ENCODE assay signal across 14 cellular contexts in the genomic region with DNA sequence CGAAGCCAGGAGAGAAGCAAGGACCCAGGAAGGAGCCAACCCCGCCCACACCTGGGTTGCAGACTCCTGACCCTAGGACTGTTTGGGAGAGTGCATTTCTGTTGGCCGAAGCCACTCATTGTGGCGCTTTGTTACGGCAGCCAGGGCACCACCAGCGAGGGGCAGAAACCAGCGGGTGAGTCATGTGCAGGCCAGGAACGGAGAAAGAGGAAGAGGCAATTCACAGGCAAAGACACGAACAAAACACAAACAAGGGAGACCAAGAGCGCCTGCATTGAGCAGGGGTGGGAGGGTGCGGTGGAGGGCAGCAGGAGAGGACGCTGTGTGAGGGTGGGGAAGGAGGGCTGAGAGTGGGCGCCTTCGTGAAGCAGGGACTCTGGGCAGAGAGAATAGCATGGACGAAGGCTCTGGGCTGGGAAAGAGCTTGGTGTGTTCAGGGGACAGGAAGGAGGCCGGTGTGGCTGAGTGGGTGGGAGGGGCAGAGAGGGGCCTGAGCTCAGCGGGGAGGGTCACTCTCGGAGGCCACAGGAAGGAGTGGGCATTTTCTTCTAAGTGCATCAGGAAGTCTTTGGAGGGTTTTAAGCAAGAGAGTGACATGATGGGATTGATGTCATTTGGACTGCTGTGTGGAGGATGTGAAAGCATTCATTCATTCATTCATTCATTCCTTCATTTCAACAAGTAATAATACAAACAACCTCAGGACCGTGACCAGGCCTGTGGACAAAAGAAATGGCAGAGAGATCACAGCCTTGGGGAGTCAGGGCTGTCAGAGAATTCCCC. TPM values are rescaled to one million over a fixed set of nuclear protein-coding genes. Genes with fewer than 3 reads are reported as not detected.
DNase-seq lines count a peak whose midpoint lies in the region; TF ChIP-seq lines count a peak whose summit lies in the region.
"Had no signal": no experiment of that assay in that cellular context is flagged by ENCODE, and none has a peak within 500 bp of the region (broad histone marks: within the 10 kb centered on the region; RNA-seq: fewer than 3 reads in every experiment).

No MANE protein-coding gene starts in this region.

- no peaks in the 10 kb centered on the region for H3K9me3 Mint-ChIP-seq in progenitor cell of endocrine pancreas (ENCODE audit: low read depth)
- H3K9me3 Mint-ChIP-seq: nephron had no signal

- H3K4me1 Mint-ChIP-seq in progenitor cell of endocrine pancreas (ENCODE audit: low read depth) = peaks cover 6% of the 10 kb centered on the region

- no peaks in the 10 kb centered on the region for H3K36me3 Mint-ChIP-seq in progenitor cell of endocrine pancreas (ENCODE audit: insufficient read depth)

- peak; percentile 59 for DNase-seq in DMS53 (lab: John Stamatoyannopoulos, UW)
- DNase-seq in DMS53 treated with DMSO at 0.1 percent for 48 hours (lab: John Stamatoyannopoulos, UW; ENCODE audit: unreplicated experiment) = no peak
- peak; percentile 81 to 85 for DNase-seq in NOMO-1 (lab: John Stamatoyannopoulos, UW; ENCODE audit: unreplicated experiment in 2 of 2)
- peak; percentile 46 for DNase-seq in foreskin melanocyte
- DNase-seq in progenitor cell of endocrine pancreas (ENCODE audit: low spot score, unreplicated experiment) = no peak
- DNase-seq in AG08396 (ENCODE audit: low spot score) = no peak
- no peak for DNase-seq in cerebellar cortex (ENCODE audit: low spot score)
- DNase-seq in effector CD8-positive, alpha-beta T cell (lab: John Stamatoyannopoulos, UW) = no peak
- DNase-seq: 8988T, NCI-H187, SHP77 treated with DMSO at 0.1 percent for 48 hours had no signal

- peak overlapping the region; percentile 6 for H3K4me3 Mint-ChIP-seq in progenitor cell of endocrine pancreas (ENCODE audit: low read depth)

- H3K27ac Mint-ChIP-seq in progenitor cell of endocrine pancreas = no peak overlapping the region
- H3K27ac Mint-ChIP-seq: nephron had no signal

- H3K27me3 Mint-ChIP-seq in progenitor cell of endocrine pancreas = peaks cover 6% of the 10 kb centered on the region

- TF ChIP-seq CTCF in progenitor cell of endocrine pancreas (IDR thresholded peaks at IDR 0.05; ENCODE audit: unreplicated experiment) = no peak

RNA-seq across cellular contexts. Expression of a gene that starts 12.2 kb away (rescaled TPM):
- total RNA-seq in progenitor cell of endocrine pancreas = 31.3 and 37.9 TPM in 2 replicates

RNA-seq across cellular contexts. Expression of a gene that starts 57.1 kb away (rescaled TPM):
- 0.89 and 0.93 TPM in 2 replicates for total RNA-seq in progenitor cell of endocrine pancreas
- total RNA-seq: cardiac septum, glomerular endothelial cell had no signal

Comparison
In these comparisons a context has a peak if more than half of its experiments do, and no peak if none do; other contexts are left out.
1. DNase-seq: peak in DMS53 (single experiment), NOMO-1 (2 of 2) and foreskin melanocyte (single experiment); none in DMS53 treated with DMSO at 0.1 percent for 48 hours (single experiment), progenitor cell of endocrine pancreas (single experiment), AG08396 (single experiment), cerebellar cortex (single experiment) and effector CD8-positive, alpha-beta T cell (single experiment).